Comparison of ENCODE assay signal across 8 cellular contexts in the genomic region with DNA sequence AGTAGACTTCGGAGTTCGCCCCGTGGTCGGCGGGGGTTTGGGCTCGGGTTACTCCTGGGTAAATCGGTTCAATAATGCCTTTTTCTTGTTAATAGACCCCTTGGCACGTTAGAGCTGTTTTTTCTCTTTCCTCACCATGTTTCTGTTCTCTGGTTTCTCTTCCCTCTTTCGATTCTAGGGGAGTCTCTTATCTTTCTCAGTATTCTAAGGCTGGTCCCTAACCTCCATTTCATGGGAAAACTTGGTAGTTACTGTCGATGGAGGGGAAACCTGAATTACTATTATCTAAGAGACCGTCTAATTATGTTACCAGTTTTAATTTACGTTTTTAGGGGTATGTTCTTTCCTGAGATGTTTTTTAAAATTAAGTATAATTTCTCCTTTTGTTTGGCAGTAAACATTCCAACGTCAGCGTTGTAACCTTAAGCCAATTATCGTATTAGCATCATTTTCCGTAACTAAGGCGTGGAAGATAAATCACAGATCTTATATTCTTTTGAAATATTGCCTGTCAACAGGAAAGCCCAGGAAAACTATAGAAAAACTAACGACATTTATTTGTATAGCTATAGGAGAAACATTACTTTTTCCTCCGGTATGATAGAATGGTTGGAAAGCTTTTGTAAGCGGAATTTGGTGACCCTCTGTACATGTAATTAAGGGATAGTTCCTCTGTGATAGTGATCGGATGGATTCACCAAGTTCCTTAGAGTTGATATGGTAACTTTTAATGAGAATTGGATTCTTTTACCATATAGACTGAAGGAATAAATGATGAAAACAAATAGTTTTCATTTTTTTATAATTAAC. TPM values are rescaled to one million over a fixed set of nuclear protein-coding genes. Genes with fewer than 3 reads are reported as not detected.
DNase-seq lines count a peak whose midpoint lies in the region; TF ChIP-seq lines count a peak whose summit lies in the region.

No MANE protein-coding gene starts in this region.

- H3K27me3 ChIP-seq in H7 (ENCODE audit: control insufficient read depth, insufficient read depth, low read length) = no peaks in the 10 kb centered on the region
- no peaks in the 10 kb centered on the region for H3K27me3 ChIP-seq in colonic mucosa
- no peaks in the 10 kb centered on the region for H3K27me3 ChIP-seq in mononuclear cell (ENCODE audit: insufficient read depth, low read length)

- H3K4me1 ChIP-seq in colonic mucosa (peaks cover 7% of the 10 kb centered on the region), mononuclear cell (ENCODE audit: insufficient read depth, low read length) (peaks cover 35% of the 10 kb centered on the region)

- H3K27ac ChIP-seq in colonic mucosa = peak overlapping the region; percentile 90

- H3K9me3 ChIP-seq in colonic mucosa (no peaks in the 10 kb centered on the region), mononuclear cell (ENCODE audit: low read depth, low read length) (no peaks in the 10 kb centered on the region)

- H3K36me3 ChIP-seq in H7 (replicated peaks; ENCODE audit: control insufficient read depth, insufficient read depth, low read length) (no peaks in the 10 kb centered on the region), colonic mucosa (no peaks in the 10 kb centered on the region)

- TF ChIP-seq CTCF in GM10266 (IDR thresholded peaks at IDR 0.05; ENCODE audit: control insufficient read depth, insufficient read depth, low read depth, missing control alignments) = no peak
- no peak for TF ChIP-seq CTCF in colonic mucosa (IDR thresholded peaks at IDR 0.05)

- peak overlapping the region; percentile 91 to 95 for H3K9ac ChIP-seq in colonic mucosa (ENCODE audit: low read depth in 2 of 2, low read length in 2 of 2)

- intact Hi-C loops in colonic mucosa (cut with DNase I) = no loop called here

- DNase-seq in GM10266 (ENCODE audit: extremely low spot score) = peak; percentile 45
- no peak for DNase-seq in H7
- DNase-seq in NCI-H82 treated with DMSO at 0.1 percent for 48 hours (lab: John Stamatoyannopoulos, UW; ENCODE audit: unreplicated experiment) = peak; percentile 33
- no peak for DNase-seq in colonic mucosa
- no peak for DNase-seq in NCI-H748 treated with DMSO at 0.1 percent for 48 hours (lab: John Stamatoyannopoulos, UW)
- DNase-seq in activated CD4-positive, alpha-beta T cell treated with anti-CD3 and anti-CD28 coated beads, Interleukin-2, amount 50 U/mL, for 1 hour = no peak
- DNase-seq in activated effector memory CD4-positive, alpha-beta T cell treated with anti-CD3 and anti-CD28 coated beads, Interleukin-2, amount 50 U/mL, for 16 hours = no peak

- H3K4me3 ChIP-seq in H7 (ENCODE audit: insufficient read depth, low read depth, low read length) (peak overlapping the region; percentile 78), colonic mucosa (peak overlapping the region; percentile 91), mononuclear cell (ENCODE audit: low read length) (peak overlapping the region; percentile 71)

RNA-seq across cellular contexts. Expression of gene BTAF1, which starts 0.8 kb away (rescaled TPM):
- total RNA-seq in H7 (2014; rRNA removed; shearing (Covaris generic)) = 23.8 and 46.5 TPM in 2 replicates
- total RNA-seq in colonic mucosa (10 to 100 TPM; 20.7 to 25.0 TPM), mononuclear cell (130 TPM)

RNA-seq across cellular contexts. Expression of gene FGFBP3, which starts 15.1 kb away (rescaled TPM):
- total RNA-seq in H7 (2014; rRNA removed; shearing (Covaris generic)) = 10.1 and 10.5 TPM in 2 replicates
- total RNA-seq in colonic mucosa = 1 to 10 TPM; 1.1 to 2.8 TPM
- 0.84 TPM for total RNA-seq in mononuclear cell

Comparison
In these comparisons a context has a peak if more than half of its experiments do, and no peak if none do; other contexts are left out.
1. DNase-seq: peak in GM10266 (single experiment) and NCI-H82 treated with DMSO at 0.1 percent for 48 hours (single experiment); none in H7 (single experiment), colonic mucosa (single experiment), NCI-H748 treated with DMSO at 0.1 percent for 48 hours (single experiment), activated CD4-positive, alpha-beta T cell treated with anti-CD3 and anti-CD28 coated beads, Interleukin-2, amount 50 U/mL, for 1 hour (single experiment) and activated effector memory CD4-positive, alpha-beta T cell treated with anti-CD3 and anti-CD28 coated beads, Interleukin-2, amount 50 U/mL, for 16 hours (single experiment).
2. Peak in every context shown above with its lines, with median percentiles within 50 percentile points of each other: H3K4me3 ChIP-seq.